In genomic region chr6:15739867-15740266, GRCh38 we compare ENCODE assay signal across 1 cellular context.
TF ChIP-seq lines count a peak whose summit lies in the region.

No MANE protein-coding gene starts in this region.

TF ChIP-seq in WTC11, 78 proteins besides CTCF, POLR2A, EP300 and RAD21 (continued from another document):
- TF ChIP-seq ZNF532 (CRISPR knock-in tag; IDR thresholded peaks at IDR 0.05; ENCODE audit: borderline replicate concordance): no peak
